Comparison of ENCODE assay signal across 8 cellular contexts in the genomic region with DNA sequence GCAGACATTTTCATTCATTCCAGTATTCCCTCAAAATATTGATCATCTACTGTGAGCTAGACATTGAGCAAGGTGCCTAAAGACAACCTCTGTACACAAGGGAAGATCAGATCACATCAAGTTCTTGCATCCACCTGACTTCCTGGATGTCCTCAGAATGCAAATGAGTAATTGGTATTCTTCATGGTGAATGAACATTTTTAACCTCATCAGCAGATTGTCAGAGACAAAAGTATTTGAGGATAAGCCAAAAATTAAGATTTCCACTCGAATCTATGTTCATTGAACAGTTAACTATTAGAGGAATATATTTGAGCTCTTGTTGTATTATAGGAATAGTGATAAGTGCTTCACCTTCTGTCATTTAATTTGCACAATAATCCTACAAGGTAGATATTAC. TPM values are rescaled to one million over a fixed set of nuclear protein-coding genes. Genes with fewer than 3 reads are reported as not detected.
A peak's percentile ranks its signal among the peaks of the same experiment; 100 is the strongest.
DNase-seq lines count a peak whose midpoint lies in the region; ATAC-seq, FAIRE-seq and TF ChIP-seq lines count a peak whose summit lies in the region.

No MANE protein-coding gene starts in this region.

- H3K4me1 ChIP-seq in IMR-90 (ENCODE audit: control insufficient read depth, insufficient read depth, low read length) (peaks cover 2% of the 10 kb centered on the region; the same call in 1 of the 2 replicates), K562 (replicated peaks in 1 of 2; ENCODE audit: control insufficient read depth in 2 of 2, insufficient read depth in 2 of 2, low read length in 2 of 2) (peaks cover 0 to 7% of the 10 kb centered on the region in 2 experiments; a peak in 1 of 5 replicates), mucosa of stomach (ENCODE audit: control insufficient read depth, insufficient read depth, low read length) (peaks cover 8% of the 10 kb centered on the region)

- peak overlapping the region in 1 of 2 experiments; percentile 78; a peak in 1 of 4 replicates for H4K8ac ChIP-seq in IMR-90 (ENCODE audit: low read depth in 2 of 2, low read length in 2 of 2)

- TF ChIP-seq RAD21 in IMR-90 (IDR thresholded peaks at IDR 0.05; ENCODE audit: low read length) (no peak), K562 (CRISPR knock-in tag; conservative IDR thresholded peaks at IDR 0.05 in 1 of 2, IDR thresholded peaks at IDR 0.05 in 1 of 2) (no peak)

- H4K5ac ChIP-seq in IMR-90 (ENCODE audit: low read depth, low read length): peak overlapping the region; percentile 35; the same call in 1 of the 2 replicates

- H3K9me1 ChIP-seq in IMR-90 (ENCODE audit: insufficient read depth, low read length): no peaks in the 10 kb centered on the region
- no peaks in the 10 kb centered on the region for H3K9me1 ChIP-seq in K562 (ENCODE audit: control insufficient read depth, insufficient read depth, low read length)

- DNase-seq in BJ (ENCODE audit: low read depth): no peak
- DNase-seq in IMR-90: no peak
- no peak for DNase-seq in K562 (ENCODE audit: extremely low read depth in 1 of 4, low spot score in 3 of 4)
- DNase-seq in NK-92 treated with Interleukin-12 subunit alpha and Interleukin-12 subunit beta, amount 100 ng/mL, for 24 hours (lab: John Stamatoyannopoulos, UW): no peak
- DNase-seq in NCI-H2227 (lab: John Stamatoyannopoulos, UW; ENCODE audit: unreplicated experiment): no peak

- no peak overlapping the region for H3K4ac ChIP-seq in IMR-90 (ENCODE audit: low read depth, low read length)

- BruUV-seq in IMR-90 (replicated peaks; lab: Mats Ljungman, UMichigan) (no TSS peak), K562 (replicated peaks; lab: Mats Ljungman, UMichigan) (no TSS peak)

- no peak overlapping the region for H2BK15ac ChIP-seq in IMR-90 (ENCODE audit: low read depth, low read length)

- peaks cover 4% of the 10 kb centered on the region for H3K36me3 ChIP-seq in BJ (ENCODE audit: control insufficient read depth, insufficient read depth, low read length)
- H3K36me3 ChIP-seq in IMR-90 (ENCODE audit: control insufficient read depth, insufficient read depth, low read length): peaks cover 7% of the 10 kb centered on the region
- H3K36me3 ChIP-seq in K562 (ENCODE audit: control insufficient read depth, insufficient read depth, low read length): peaks cover 49% of the 10 kb centered on the region
- no peaks in the 10 kb centered on the region for H3K36me3 ChIP-seq in mucosa of stomach (ENCODE audit: control insufficient read depth, insufficient read depth, low read length)

- no peak overlapping the region for H3K56ac ChIP-seq in IMR-90 (ENCODE audit: extremely low read depth, insufficient read depth, low read length)

- no peak overlapping the region for H2AK5ac ChIP-seq in IMR-90 (ENCODE audit: low read depth, low read length)

- no peak overlapping the region for H2AK9ac ChIP-seq in IMR-90 (replicated peaks; ENCODE audit: low read depth, low read length, poor library complexity)

- in situ Hi-C loops in IMR-90 (cut with MboI; ENCODE audit: low sequenced_read_pairs) (no loop called here), K562 (cut with MboI) (no loop called here)

- no peaks in the 10 kb centered on the region for H3K27me3 ChIP-seq in BJ (ENCODE audit: control insufficient read depth, insufficient read depth, low read length)
- no peaks in the 10 kb centered on the region for H3K27me3 ChIP-seq in IMR-90 (ENCODE audit: control insufficient read depth, insufficient read depth, low read length)
- H3K27me3 ChIP-seq in K562 (ENCODE audit: control insufficient read depth in 2 of 2, insufficient read depth in 2 of 2, low read length in 2 of 2): no peaks in the 10 kb centered on the region
- no peaks in the 10 kb centered on the region for H3K27me3 ChIP-seq in mucosa of stomach (ENCODE audit: control insufficient read depth, insufficient read depth, low read length)

- peaks cover 52% of the 10 kb centered on the region for H3K79me2 ChIP-seq in K562 (ENCODE audit: control insufficient read depth, insufficient read depth, low read length)

- no peak overlapping the region for H3K14ac ChIP-seq in IMR-90 (replicated peaks; ENCODE audit: low read depth, low read length)

- H4K91ac ChIP-seq in IMR-90 (ENCODE audit: insufficient read depth, low read depth, low read length): no peak overlapping the region

- H3K23ac ChIP-seq in IMR-90 (ENCODE audit: low read depth, low read length): peak overlapping the region; percentile 31

- no peak overlapping the region for H2BK120ac ChIP-seq in IMR-90 (ENCODE audit: low read depth, low read length)

- no peak overlapping the region for H2BK5ac ChIP-seq in IMR-90 (ENCODE audit: low read depth, low read length, poor library complexity, severe bottlenecking)

- H3K27ac ChIP-seq in IMR-90 (ENCODE audit: insufficient read depth, low read length) (no peak overlapping the region), K562 (ENCODE audit: extremely low read depth, low read depth, low read length) (no peak overlapping the region)

- dilution Hi-C loops in IMR-90 (cut with HindIII; ENCODE audit: low sequenced_read_pairs, unreplicated experiment): no loop called here

- POLR2A ChIA-PET in BJ (lab: Charles Lee) (no interaction called here), IMR-90 (lab: Charles Lee; ENCODE audit: unreplicated experiment) (no interaction called here), K562 (lab: Yijun Ruan, JAX) (no interaction called here)

- TF ChIP-seq POLR2A in IMR-90 (IDR thresholded peaks at IDR 0.05; ENCODE audit: low read depth, low read length) (no peak), K562 (conservative IDR thresholded peaks at IDR 0.05) (no peak)

- H2AFZ ChIP-seq in IMR-90 (replicated peaks; ENCODE audit: low read length, poor library complexity): no peak overlapping the region
- no peak overlapping the region for H2AFZ ChIP-seq in K562 (ENCODE audit: low read depth, low read length)

- H2BK20ac ChIP-seq in IMR-90 (ENCODE audit: low read depth, low read length): no peak overlapping the region

- H3K9me3 ChIP-seq in IMR-90 (ENCODE audit: control insufficient read depth, insufficient read depth, low read length) (no peaks in the 10 kb centered on the region), K562 (replicated peaks; ENCODE audit: control insufficient read depth, insufficient read depth, low read depth, low read length) (no peaks in the 10 kb centered on the region), mucosa of stomach (ENCODE audit: control insufficient read depth, low read length) (no peaks in the 10 kb centered on the region)

- WGBS in IMR-90 (ENCODE audit: extremely low coverage in 2 of 2, insufficient read length in 1 of 2), 2 experiments: no CpG with 5 or more reads among the region's 1 CpG
- WGBS in K562 (ENCODE audit: insufficient coverage, low coverage, missing lambda C conversion rate): 60% methylated on average over 1 of the region's 1 CpG

- TF ChIP-seq CTCF in BJ (IDR thresholded peaks at IDR 0.05; ENCODE audit: insufficient read depth, low read depth, low read length) (no peak), IMR-90 (conservative IDR thresholded peaks at IDR 0.05; ENCODE audit: low read depth, low read length) (no peak), K562 (IDR thresholded peaks at IDR 0.05 in 2 of 3, conservative IDR thresholded peaks at IDR 0.05 in 1 of 3; ENCODE audit: insufficient read depth in 2 of 3, low read depth in 1 of 3, low read length in 3 of 3) (no peak)

- H3K9ac ChIP-seq in IMR-90 (ENCODE audit: low read depth, low read length) (no peak overlapping the region; the same call in 1 of the 2 replicates), K562 (ENCODE audit: insufficient read depth in 1 of 2, low read depth in 2 of 2, low read length in 2 of 2) (peak overlapping the region in 1 of 2 experiments; percentile 92; a peak in 1 of 4 replicates), mucosa of stomach (ENCODE audit: low read length) (peak overlapping the region; percentile 80)

- H3K4me2 ChIP-seq in IMR-90 (ENCODE audit: low read depth, low read length): peak overlapping the region; percentile 94
- peak overlapping the region; percentile 90 for H3K4me2 ChIP-seq in K562 (ENCODE audit: insufficient read depth, low read length)

- H3K79me1 ChIP-seq in IMR-90 (ENCODE audit: low read depth in 1 of 2, low read length in 2 of 2): peaks cover 22 to 23% of the 10 kb centered on the region in 2 experiments

- peak overlapping the region; percentile 94 for H3K4me3 ChIP-seq in BJ (ENCODE audit: low read depth, low read length)
- peak overlapping the region; percentile 69; the same call in 1 of the 2 replicates for H3K4me3 ChIP-seq in IMR-90 (ENCODE audit: insufficient read depth, low read depth, low read length)
- peak overlapping the region; percentile 93 for H3K4me3 ChIP-seq in K562
- peak overlapping the region; percentile 94 for H3K4me3 ChIP-seq in mucosa of stomach (ENCODE audit: low read length)

- no peak for ATAC-seq in IMR-90 (ENCODE audit: low read depth)
- ATAC-seq in K562: no peak
- no peak for ATAC-seq in HG02763 (IDR thresholded peaks at IDR 0.05; ENCODE audit: unreplicated experiment)
- no peak for ATAC-seq in HG03571 (IDR thresholded peaks at IDR 0.05; ENCODE audit: unreplicated experiment)

- FAIRE-seq in K562 (lab: Jason Lieb, UNC): no peak

- CTCF ChIA-PET in BJ (lab: Yijun Ruan, JAX) (interaction anchor here (1.7 kb wide), 1 partner anchor 26 kb away, joined by 5 read pairs; no protein-coding TSS in a partner anchor), IMR-90 (lab: Yijun Ruan, JAX) (interaction anchor here (0.6 kb wide), 1 partner anchor 806 kb away, joined by 4 read pairs; no protein-coding TSS in a partner anchor), K562 (lab: Yijun Ruan, JAX; ENCODE audit: low intra/inter-chr PET ratio) (no interaction called here)

- TF ChIP-seq EP300 in K562 (IDR thresholded peaks at IDR 0.05; ENCODE audit: low read length): no peak

- H3K18ac ChIP-seq in IMR-90 (ENCODE audit: low read depth, low read length): no peak overlapping the region

- intact Hi-C loops in IMR-90 (cut with micrococcal nuclease): no loop called here
- intact Hi-C loops in K562 (cut with micrococcal nuclease): no loop called here

- H4K20me1 ChIP-seq in IMR-90 (ENCODE audit: insufficient read depth, low read length) (no peaks in the 10 kb centered on the region), K562 (replicated peaks; ENCODE audit: control insufficient read depth, insufficient read depth, low read length) (no peaks in the 10 kb centered on the region)

RNA-seq across cellular contexts. Expression of gene SMARCAD1, which starts 1.3 kb away (rescaled TPM):
- polyA plus RNA-seq in BJ (2011; rRNA removed) (8.2 and 18.2 TPM in 2 replicates), IMR-90 (2012; rRNA removed) (10.5 and 12.3 TPM in 2 replicates), K562 (2011; rRNA removed) (29.7 and 43.6 TPM in 2 replicates), K562 (2014; fragmentation: Illumina TruSeq; extraction: Trizol) (34.6 and 39.3 TPM in 2 replicates), K562 (2014; fragmentation: Nextera tagmentation; extraction: Ambion mirVana) (10 to 100 TPM; 11.2 to 20.1 TPM), K562 (2014; rRNA removed) (23.9 and 24.8 TPM in 2 replicates)
- 12.0 and 13.7 TPM in 2 replicates for polyA minus RNA-seq in BJ (2011; rRNA and poly(A)+ RNA removed)
- total RNA-seq in IMR-90 (2012; rRNA removed) (35.3 and 45.3 TPM in 2 replicates), K562 (2014; rRNA removed) (24.3 and 26.0 TPM in 2 replicates), K562 (2014; rRNA removed; fragmentation: Illumina TruSeq; extraction: Trizol) (52.2 and 58.5 TPM in 2 replicates), K562 (2015; rRNA removed; fragmentation: Illumina TruSeq; extraction: Trizol) (37.4 and 41.0 TPM in 2 replicates), K562 (2021) (33.9 and 34.6 TPM in 2 replicates)
- 1.1 and 1.5 TPM in 2 replicates for polyA plus RNA-seq in IMR-90 (2012; cell fraction: cytosol; rRNA removed)
- polyA plus RNA-seq in IMR-90 (2012; cell fraction: nucleus; rRNA removed; ENCODE audit: low replicate concordance): 2.7 and 24.2 TPM in 2 replicates
- 29.6 and 109 TPM in 2 replicates for total RNA-seq in K562 (2011; cell fraction: chromatin; rRNA removed; ENCODE audit: low replicate concordance)
- 10.7 and 17.6 TPM in 2 replicates for total RNA-seq in K562 (2011; cell fraction: nucleolus; rRNA removed)
- total RNA-seq in K562 (2011; cell fraction: nucleoplasm; rRNA removed): 28.3 and 32.7 TPM in 2 replicates
- polyA plus RNA-seq in K562 (2011; cell fraction: cytosol; rRNA removed): 5.8 and 13.2 TPM in 2 replicates
- 41.0 and 54.1 TPM in 2 replicates for polyA plus RNA-seq in K562 (2011; cell fraction: nucleus; rRNA removed)
- polyA plus RNA-seq in K562 (2012): 18.0 and 19.7 TPM in 2 replicates
- 83.1 and 84.7 TPM in 2 replicates for polyA minus RNA-seq in K562 (2011; rRNA and poly(A)+ RNA removed)
- 13.7 and 22.9 TPM in 2 replicates for polyA minus RNA-seq in K562 (2011; cell fraction: cytosol; rRNA and poly(A)+ RNA removed)
- 50.9 and 77.9 TPM in 2 replicates for polyA minus RNA-seq in K562 (2011; cell fraction: nucleus; rRNA and poly(A)+ RNA removed)
